In genomic region chr1:89670168-89670567, GRCh38 we compare ENCODE assay signal across 8 cellular contexts. TPM values are rescaled to one million over a fixed set of nuclear protein-coding genes. Genes with fewer than 3 reads are reported as not detected.
DNase-seq lines count a peak whose midpoint lies in the region; ATAC-seq, FAIRE-seq and TF ChIP-seq lines count a peak whose summit lies in the region.

No MANE protein-coding gene starts in this region.

- H3K4me3 ChIP-seq in CD4-positive, CD25-positive, alpha-beta regulatory T cell (ENCODE audit: low read depth, low read length): peak overlapping the region; percentile 78
- no peak overlapping the region for H3K4me3 ChIP-seq in K562
- no peak overlapping the region for H3K4me3 ChIP-seq in endodermal cell (ENCODE audit: low read length)
- no peak overlapping the region for H3K4me3 ChIP-seq in esophagus squamous epithelium

- H3K9me1 ChIP-seq in K562 (ENCODE audit: control insufficient read depth, insufficient read depth, low read length): no peaks in the 10 kb centered on the region

- H3K4me3 Mint-ChIP-seq in CD4-positive, CD25-positive, alpha-beta regulatory T cell: peak overlapping the region; percentile 63 to 82 (median 70)
- H3K4me3 Mint-ChIP-seq in endodermal cell: no peak overlapping the region

- CTCF ChIA-PET in K562 (lab: Yijun Ruan, JAX; ENCODE audit: low intra/inter-chr PET ratio): no interaction called here

- TF ChIP-seq POLR2A in K562 (conservative IDR thresholded peaks at IDR 0.05): no peak
- TF ChIP-seq POLR2A in esophagus squamous epithelium (IDR thresholded peaks at IDR 0.05): no peak

- H3K9me3 Mint-ChIP-seq in CD4-positive, CD25-positive, alpha-beta regulatory T cell: peaks cover 0 to 4% (median 0%) of the 10 kb centered on the region in 7 donors
- H3K9me3 Mint-ChIP-seq in endodermal cell: no peaks in the 10 kb centered on the region

- peak overlapping the region in 2 of 3 donors; percentile 77 to 81 for H3K27ac Mint-ChIP-seq in CD4-positive, CD25-positive, alpha-beta regulatory T cell
- no peak overlapping the region for H3K27ac Mint-ChIP-seq in endodermal cell

- TF ChIP-seq RAD21 in K562 (CRISPR knock-in tag; conservative IDR thresholded peaks at IDR 0.05 in 1 of 2, IDR thresholded peaks at IDR 0.05 in 1 of 2): no peak

- peaks cover 8% of the 10 kb centered on the region for H3K36me3 ChIP-seq in CD4-positive, CD25-positive, alpha-beta regulatory T cell (ENCODE audit: control insufficient read depth, insufficient read depth, low read length)
- no peaks in the 10 kb centered on the region for H3K36me3 ChIP-seq in K562 (ENCODE audit: control insufficient read depth, insufficient read depth, low read length)
- H3K36me3 ChIP-seq in endodermal cell (ENCODE audit: control insufficient read depth, insufficient read depth, low read length): no peaks in the 10 kb centered on the region
- H3K36me3 ChIP-seq in esophagus squamous epithelium: no peaks in the 10 kb centered on the region

- FAIRE-seq in K562 (lab: Jason Lieb, UNC): no peak

- intact Hi-C loops in K562 (cut with micrococcal nuclease): no loop called here
- intact Hi-C loops in esophagus squamous epithelium (cut with DNase I): no loop called here

- H3K27me3 Mint-ChIP-seq in CD4-positive, CD25-positive, alpha-beta regulatory T cell: no peaks in the 10 kb centered on the region
- no peaks in the 10 kb centered on the region for H3K27me3 Mint-ChIP-seq in endodermal cell (ENCODE audit: insufficient read depth)

- DNase-seq in CD4-positive, CD25-positive, alpha-beta regulatory T cell: peak; percentile 27 to 80 (median 78)
- DNase-seq in K562 (ENCODE audit: extremely low read depth in 1 of 4, low spot score in 3 of 4): no peak
- DNase-seq in endodermal cell: no peak
- DNase-seq in NCI-H2196 (lab: John Stamatoyannopoulos, UW; ENCODE audit: unreplicated experiment): no peak
- DNase-seq in esophagus squamous epithelium (lab: John Stamatoyannopoulos, UW): no peak
- DNase-seq in stimulated activated CD4-positive, alpha-beta T cell treated with anti-CD3 and anti-CD28 coated beads, Interleukin-15, amount 100 ng/mL, for 24 hours: no peak

- peak; percentile 87 to 91 for ATAC-seq in CD4-positive, CD25-positive, alpha-beta regulatory T cell (ENCODE audit: low read depth in 2 of 2)
- ATAC-seq in GM19397 (IDR thresholded peaks at IDR 0.05; ENCODE audit: unreplicated experiment) (peak; percentile 96), HG03378 (IDR thresholded peaks at IDR 0.05; ENCODE audit: unreplicated experiment) (peak; percentile 99), K562 (no peak)

- H3K4me1 ChIP-seq in CD4-positive, CD25-positive, alpha-beta regulatory T cell (ENCODE audit: control insufficient read depth, insufficient read depth, low read length, poor library complexity, severe bottlenecking): peaks cover 80% of the 10 kb centered on the region
- peaks cover 0 to 6% of the 10 kb centered on the region in 2 experiments; a peak in 3 of 5 replicates for H3K4me1 ChIP-seq in K562 (replicated peaks in 1 of 2; ENCODE audit: control insufficient read depth in 2 of 2, insufficient read depth in 2 of 2, low read length in 2 of 2)
- no peaks in the 10 kb centered on the region for H3K4me1 ChIP-seq in endodermal cell (ENCODE audit: control insufficient read depth, insufficient read depth, low read length)
- peaks cover 0 to 12% (median 0%) of the 10 kb centered on the region in 3 donors for H3K4me1 ChIP-seq in esophagus squamous epithelium

- H2AFZ ChIP-seq in K562 (ENCODE audit: low read depth, low read length): no peak overlapping the region

- H3K4me1 Mint-ChIP-seq in CD4-positive, CD25-positive, alpha-beta regulatory T cell: peaks cover 59 to 95% (median 86%) of the 10 kb centered on the region in 4 donors
- no peaks in the 10 kb centered on the region for H3K4me1 Mint-ChIP-seq in endodermal cell

- POLR2A ChIA-PET in K562 (lab: Yijun Ruan, JAX): interaction anchor here (0.8 to 1.4 kb wide), 2 partner anchors 14 to 36 kb away, joined by 3 to 4 read pairs; no protein-coding TSS in a partner anchor

- no TSS peak for BruUV-seq in K562 (replicated peaks; lab: Mats Ljungman, UMichigan)

- H3K4me2 ChIP-seq in K562 (ENCODE audit: insufficient read depth, low read length): no peak overlapping the region

- peak overlapping the region; percentile 89 for H3K27ac ChIP-seq in CD4-positive, CD25-positive, alpha-beta regulatory T cell (ENCODE audit: insufficient read depth, low read length, poor library complexity, severe bottlenecking)
- H3K27ac ChIP-seq in K562 (ENCODE audit: extremely low read depth, low read depth, low read length): no peak overlapping the region
- H3K27ac ChIP-seq in endodermal cell (ENCODE audit: low read depth, low read length): no peak overlapping the region
- H3K27ac ChIP-seq in esophagus squamous epithelium: no peak overlapping the region

- no peaks in the 10 kb centered on the region for H3K9me3 ChIP-seq in CD4-positive, CD25-positive, alpha-beta regulatory T cell (ENCODE audit: control insufficient read depth in 2 of 2, low read length in 2 of 2)
- H3K9me3 ChIP-seq in K562 (replicated peaks; ENCODE audit: control insufficient read depth, insufficient read depth, low read depth, low read length): no peaks in the 10 kb centered on the region
- no peaks in the 10 kb centered on the region for H3K9me3 ChIP-seq in endodermal cell (ENCODE audit: control insufficient read depth, low read length)
- no peaks in the 10 kb centered on the region for H3K9me3 ChIP-seq in esophagus squamous epithelium

- peaks cover 5% of the 10 kb centered on the region; the same call in 1 of the 3 replicates for H3K79me2 ChIP-seq in K562 (ENCODE audit: control insufficient read depth, insufficient read depth, low read length)

- peaks cover 8% of the 10 kb centered on the region for H3K36me3 Mint-ChIP-seq in CD4-positive, CD25-positive, alpha-beta regulatory T cell
- H3K36me3 Mint-ChIP-seq in endodermal cell (ENCODE audit: low read depth): no peaks in the 10 kb centered on the region

- no peaks in the 10 kb centered on the region for H3K27me3 ChIP-seq in CD4-positive, CD25-positive, alpha-beta regulatory T cell (ENCODE audit: control insufficient read depth, insufficient read depth, low read length)
- H3K27me3 ChIP-seq in K562 (ENCODE audit: control insufficient read depth in 2 of 2, insufficient read depth in 2 of 2, low read length in 2 of 2): no peaks in the 10 kb centered on the region
- no peaks in the 10 kb centered on the region for H3K27me3 ChIP-seq in endodermal cell (ENCODE audit: control insufficient read depth, insufficient read depth, low read length, poor library complexity, severe bottlenecking)
- no peaks in the 10 kb centered on the region for H3K27me3 ChIP-seq in esophagus squamous epithelium

- 86% methylated on average over 7 of the region's 7 CpGs for WGBS in K562 (ENCODE audit: insufficient coverage, low coverage, missing lambda C conversion rate)
- 91 to 92% methylated on average over 7 of the region's 7 CpGs for WGBS in endodermal cell (ENCODE audit: insufficient coverage in 1 of 2, insufficient read length in 1 of 2), 2 experiments
- WGBS in esophagus squamous epithelium, 2 donors: 64 to 70% methylated on average over 7 of the region's 7 CpGs

- TF ChIP-seq CTCF in K562 (IDR thresholded peaks at IDR 0.05 in 2 of 3, conservative IDR thresholded peaks at IDR 0.05 in 1 of 3; ENCODE audit: insufficient read depth in 2 of 3, low read depth in 1 of 3, low read length in 3 of 3): no peak
- TF ChIP-seq CTCF in endodermal cell (conservative IDR thresholded peaks at IDR 0.05): no peak
- no peak for TF ChIP-seq CTCF in esophagus squamous epithelium (IDR thresholded peaks at IDR 0.05)

- TF ChIP-seq EP300 in K562 (IDR thresholded peaks at IDR 0.05; ENCODE audit: low read length): no peak

- H3K9ac ChIP-seq in K562 (ENCODE audit: insufficient read depth in 1 of 2, low read depth in 2 of 2, low read length in 2 of 2): no peak overlapping the region
- H3K9ac ChIP-seq in endodermal cell (ENCODE audit: extremely low read depth, low read length, poor library complexity, severe bottlenecking): no peak overlapping the region

- H4K20me1 ChIP-seq in K562 (replicated peaks; ENCODE audit: control insufficient read depth, insufficient read depth, low read length): no peaks in the 10 kb centered on the region

- in situ Hi-C loops in K562 (cut with MboI): no loop called here

TF ChIP-seq in K562, 482 proteins besides CTCF, POLR2A, EP300 and RAD21:
- TF ChIP-seq HDAC6 (IDR thresholded peaks at IDR 0.05; ENCODE audit: low read depth, low read length) (no peak), C11orf30 (IDR thresholded peaks at IDR 0.05; ENCODE audit: low read depth) (peak; percentile 12; the same call in 1 of the 2 replicates), ZBED1 (IDR thresholded peaks at IDR 0.05) (no peak), RFX1 (IDR thresholded peaks at IDR 0.05) (peak; percentile 38; the same call in 1 of the 2 replicates), CHD1 (IDR thresholded peaks at IDR 0.05; ENCODE audit: low read length) (no peak)

RNA-seq across cellular contexts. Expression of gene LRRC8C, which starts 37.2 kb away (rescaled TPM):
- 70.4 TPM for total RNA-seq in CD4-positive, CD25-positive, alpha-beta regulatory T cell
- polyA plus RNA-seq in CD4-positive, CD25-positive, alpha-beta regulatory T cell: 10 to 100 TPM; 22.8 to 27.2 (median 24.9) TPM
- 10.5 and 20.3 TPM in 2 replicates for total RNA-seq in K562 (2011; cell fraction: chromatin; rRNA removed; ENCODE audit: low replicate concordance)
- total RNA-seq in K562 (2011; cell fraction: nucleolus; rRNA removed): 9.2 and 9.7 TPM in 2 replicates
- 16.8 and 27.9 TPM in 2 replicates for total RNA-seq in K562 (2011; cell fraction: nucleoplasm; rRNA removed)
- total RNA-seq in K562 (2014; rRNA removed): 3.3 and 3.7 TPM in 2 replicates
- 4.5 and 5.5 TPM in 2 replicates for total RNA-seq in K562 (2014; rRNA removed; fragmentation: Illumina TruSeq; extraction: Trizol)
- 5.2 TPM in 2 replicates for total RNA-seq in K562 (2015; rRNA removed; fragmentation: Illumina TruSeq; extraction: Trizol)
- 4.9 and 5.0 TPM in 2 replicates for total RNA-seq in K562 (2021)
- 12.5 and 14.7 TPM in 2 replicates for polyA plus RNA-seq in K562 (2011; rRNA removed)
- polyA plus RNA-seq in K562 (2011; cell fraction: cytosol; rRNA removed): 4.0 and 9.3 TPM in 2 replicates
- polyA plus RNA-seq in K562 (2011; cell fraction: nucleus; rRNA removed): 4.5 and 9.3 TPM in 2 replicates
- polyA plus RNA-seq in K562 (2012): 4.2 and 4.9 TPM in 2 replicates
- 4.5 and 5.3 TPM in 2 replicates for polyA plus RNA-seq in K562 (2014; fragmentation: Illumina TruSeq; extraction: Trizol)
- polyA plus RNA-seq in K562 (2014; fragmentation: Nextera tagmentation; extraction: Ambion mirVana): 1 to 10 TPM in 1 of 2 experiments, under 1 TPM in 1; 1.00 to 1.3 TPM
- 3.0 and 3.2 TPM in 2 replicates for polyA plus RNA-seq in K562 (2014; rRNA removed)
- polyA minus RNA-seq in K562 (2011; rRNA and poly(A)+ RNA removed): 17.7 and 29.5 TPM in 2 replicates
- polyA minus RNA-seq in K562 (2011; cell fraction: cytosol; rRNA and poly(A)+ RNA removed): 6.7 and 8.6 TPM in 2 replicates
- 4.0 and 11.3 TPM in 2 replicates for polyA minus RNA-seq in K562 (2011; cell fraction: nucleus; rRNA and poly(A)+ RNA removed)
- 1 to 10 TPM; 2.5 to 5.5 TPM for total RNA-seq in endodermal cell
- polyA plus RNA-seq in endodermal cell (2013, experiment 1 of 2): 1.9 TPM
- polyA plus RNA-seq in endodermal cell (2013, experiment 2 of 2): 1.9 TPM
- 1 to 10 TPM; 1.4 to 5.0 (median 3.2) TPM for total RNA-seq in esophagus squamous epithelium

Comparison
In these comparisons a context has a peak if more than half of its experiments do, and no peak if none do; other contexts are left out.
1. DNase-seq: peak in CD4-positive, CD25-positive, alpha-beta regulatory T cell (3 of 3); none in K562 (0 of 4), endodermal cell (single experiment), NCI-H2196 (single experiment), esophagus squamous epithelium (single experiment) and stimulated activated CD4-positive, alpha-beta T cell treated with anti-CD3 and anti-CD28 coated beads, Interleukin-15, amount 100 ng/mL, for 24 hours (single experiment).